Comparison of ENCODE assay signal across 22 cellular contexts in genomic region chr2:192566863-192567262, GRCh38.
DNase-seq lines count a peak whose midpoint lies in the region; ATAC-seq, FAIRE-seq and TF ChIP-seq lines count a peak whose summit lies in the region.
"Had no signal": no experiment of that assay in that cellular context is flagged by ENCODE, and none has a peak within 500 bp of the region (broad histone marks: within the 10 kb centered on the region; RNA-seq: fewer than 3 reads in every experiment).

No MANE protein-coding gene starts in this region.

- no peak overlapping the region for H3K4me2 ChIP-seq in A549
- no peak overlapping the region for H3K4me2 ChIP-seq in HCT116 (ENCODE audit: low read length)
- H3K4me2 ChIP-seq in MM.1S (ENCODE audit: low read depth, low read length) = no peak overlapping the region
- no peak overlapping the region for H3K4me2 ChIP-seq in K562 (ENCODE audit: insufficient read depth, low read length)
- no peak overlapping the region for H3K4me2 ChIP-seq in hepatocyte
- H3K4me2 ChIP-seq: BLaER1 treated with 17β-estradiol and CSF1 and Interleukin-3, amounts not matched to agents 10 nM and 100 nM had no signal

- H4K20me1 ChIP-seq in HCT116 (ENCODE audit: insufficient read depth) = no peaks in the 10 kb centered on the region
- H4K20me1 ChIP-seq in MM.1S (ENCODE audit: insufficient read depth, low read length) = no peaks in the 10 kb centered on the region
- no peaks in the 10 kb centered on the region for H4K20me1 ChIP-seq in K562 (replicated peaks; ENCODE audit: control insufficient read depth, insufficient read depth, low read length)
- H4K20me1 ChIP-seq in hepatocyte (ENCODE audit: insufficient read depth, poor library complexity, severe bottlenecking) = no peaks in the 10 kb centered on the region
- H4K20me1 ChIP-seq: BLaER1 treated with 17β-estradiol and CSF1 and Interleukin-3, amounts not matched to agents 10 nM and 100 nM had no signal

- TF ChIP-seq CTCF in A549 (IDR thresholded peaks at IDR 0.05) (no peak), HCT116 (IDR thresholded peaks at IDR 0.05 in 2 of 3, conservative IDR thresholded peaks at IDR 0.05 in 1 of 3; ENCODE audit: borderline replicate concordance in 1 of 3, insufficient read depth in 1 of 3, low read depth in 2 of 3, low read length in 2 of 3) (no peak), MM.1S (IDR thresholded peaks at IDR 0.05; ENCODE audit: low read length) (no peak), K562 (IDR thresholded peaks at IDR 0.05 in 2 of 3, conservative IDR thresholded peaks at IDR 0.05 in 1 of 3; ENCODE audit: insufficient read depth in 2 of 3, low read depth in 1 of 3, low read length in 3 of 3) (no peak), hepatocyte (IDR thresholded peaks at IDR 0.05; ENCODE audit: poor library complexity) (no peak)

- no peak for TF ChIP-seq EP300 in A549 (IDR thresholded peaks at IDR 0.05)
- TF ChIP-seq EP300 in K562 (IDR thresholded peaks at IDR 0.05; ENCODE audit: low read length) = no peak

- TF ChIP-seq POLR2A in A549 (IDR thresholded peaks at IDR 0.05; ENCODE audit: low read length) = no peak
- TF ChIP-seq POLR2A in HCT116 (IDR thresholded peaks at IDR 0.05; ENCODE audit: borderline replicate concordance, extremely low read depth, insufficient read depth, insufficient read length) = no peak
- no peak for TF ChIP-seq POLR2A in K562 (conservative IDR thresholded peaks at IDR 0.05)

- H3F3A ChIP-seq in MM.1S (ENCODE audit: insufficient read depth, low read length) = no peaks in the 10 kb centered on the region

- H3K4me3 ChIP-seq in A549 = no peak overlapping the region
- H3K4me3 ChIP-seq in HCT116 (replicated peaks in 1 of 2; ENCODE audit: low read depth in 1 of 2, low read length in 2 of 2) = no peak overlapping the region
- no peak overlapping the region for H3K4me3 ChIP-seq in MM.1S (ENCODE audit: low read length)
- H3K4me3 ChIP-seq in K562 = no peak overlapping the region
- no peak overlapping the region for H3K4me3 ChIP-seq in hepatocyte
- H3K4me3 ChIP-seq: BLaER1 treated with 17β-estradiol and CSF1 and Interleukin-3, amounts not matched to agents 10 nM and 100 nM had no signal

- H3K27me3 ChIP-seq in HCT116 (ENCODE audit: insufficient read depth, low read length) (no peaks in the 10 kb centered on the region), MM.1S (replicated peaks; ENCODE audit: insufficient read depth, low read length) (no peaks in the 10 kb centered on the region), K562 (ENCODE audit: control insufficient read depth in 2 of 2, insufficient read depth in 2 of 2, low read length in 2 of 2) (no peaks in the 10 kb centered on the region), hepatocyte (no peaks in the 10 kb centered on the region)
- H3K27me3 ChIP-seq: BLaER1 treated with 17β-estradiol and CSF1 and Interleukin-3, amounts not matched to agents 10 nM and 100 nM had no signal

- no peak for TF ChIP-seq RAD21 in A549 (conservative IDR thresholded peaks at IDR 0.05 in 1 of 2, IDR thresholded peaks at IDR 0.05 in 1 of 2)
- no peak for TF ChIP-seq RAD21 in HCT116 (IDR thresholded peaks at IDR 0.05; ENCODE audit: low read depth)
- no peak for TF ChIP-seq RAD21 in K562 (CRISPR knock-in tag; conservative IDR thresholded peaks at IDR 0.05 in 1 of 2, IDR thresholded peaks at IDR 0.05 in 1 of 2)

- BruUV-seq in HCT116 (replicated peaks; lab: Mats Ljungman, UMichigan) = no TSS peak
- no TSS peak for BruUV-seq in K562 (replicated peaks; lab: Mats Ljungman, UMichigan)

- intact Hi-C loops in HCT116 (cut with micrococcal nuclease) = no loop called here
- intact Hi-C loops in K562 (cut with micrococcal nuclease) = no loop called here

- no peak for ATAC-seq in A549
- ATAC-seq in HCT116 = no peak
- no peak for ATAC-seq in K562
- ATAC-seq in HG02938 (IDR thresholded peaks at IDR 0.05; ENCODE audit: unreplicated experiment) = no peak
- ATAC-seq: CD8-positive, alpha-beta T cell had no signal

- H3K9ac ChIP-seq in HCT116 (ENCODE audit: low read length) (no peak overlapping the region), MM.1S (ENCODE audit: low read length) (no peak overlapping the region), K562 (ENCODE audit: insufficient read depth in 1 of 2, low read depth in 2 of 2, low read length in 2 of 2) (no peak overlapping the region)
- H3K9ac ChIP-seq: BLaER1 treated with 17β-estradiol and CSF1 and Interleukin-3, amounts not matched to agents 10 nM and 100 nM had no signal

- H3K9me3 ChIP-seq in A549 (no peaks in the 10 kb centered on the region), HCT116 (ENCODE audit: control insufficient read depth in 1 of 2, insufficient read depth in 1 of 2, low read depth in 1 of 2, low read length in 2 of 2) (no peaks in the 10 kb centered on the region), MM.1S (replicated peaks; ENCODE audit: insufficient read depth, low read length) (no peaks in the 10 kb centered on the region), K562 (replicated peaks; ENCODE audit: control insufficient read depth, insufficient read depth, low read depth, low read length) (no peaks in the 10 kb centered on the region), hepatocyte (ENCODE audit: low read depth) (no peaks in the 10 kb centered on the region)
- H3K9me3 ChIP-seq: BLaER1 treated with 17β-estradiol and CSF1 and Interleukin-3, amounts not matched to agents 10 nM and 100 nM; Caco-2 had no signal

- H3K27ac ChIP-seq in A549 = no peak overlapping the region
- H3K27ac ChIP-seq in HCT116 (ENCODE audit: low read depth, low read length) = no peak overlapping the region
- no peak overlapping the region for H3K27ac ChIP-seq in MM.1S (ENCODE audit: low read length)
- no peak overlapping the region for H3K27ac ChIP-seq in K562 (ENCODE audit: extremely low read depth, low read depth, low read length)
- H3K27ac ChIP-seq in hepatocyte = no peak overlapping the region
- H3K27ac ChIP-seq: BLaER1 treated with 17β-estradiol and CSF1 and Interleukin-3, amounts not matched to agents 10 nM and 100 nM; C4-2B had no signal

- no peaks in the 10 kb centered on the region for H3K9me2 ChIP-seq in HCT116 (ENCODE audit: insufficient read depth)
- no peaks in the 10 kb centered on the region for H3K9me2 ChIP-seq in MM.1S (replicated peaks; ENCODE audit: insufficient read depth, low read length)
- no peaks in the 10 kb centered on the region for H3K9me2 ChIP-seq in hepatocyte (replicated peaks; ENCODE audit: insufficient read depth)

- H3K36me3 ChIP-seq in HCT116 (ENCODE audit: control insufficient read depth in 1 of 2, insufficient read depth in 2 of 2, low read length in 2 of 2) (no peaks in the 10 kb centered on the region), MM.1S (replicated peaks; ENCODE audit: insufficient read depth, low read length) (no peaks in the 10 kb centered on the region), K562 (ENCODE audit: control insufficient read depth, insufficient read depth, low read length) (no peaks in the 10 kb centered on the region), hepatocyte (replicated peaks; ENCODE audit: insufficient read depth, low read depth) (no peaks in the 10 kb centered on the region)
- H3K36me3 ChIP-seq: BLaER1 treated with 17β-estradiol and CSF1 and Interleukin-3, amounts not matched to agents 10 nM and 100 nM had no signal

- DNase-seq in A549 (ENCODE audit: low read depth in 1 of 2, low spot score in 1 of 2) (no peak), HCT116 (ENCODE audit: low read depth, low spot score) (no peak), MM.1S (peak; percentile 10), K562 (ENCODE audit: extremely low read depth in 1 of 4, low spot score in 3 of 4) (no peak), NCI-H69 (lab: John Stamatoyannopoulos, UW) (no peak), hepatocyte (ENCODE audit: low spot score) (no peak), NCI-H1694 treated with DMSO at 0.1 percent for 48 hours (lab: John Stamatoyannopoulos, UW) (no peak)
- DNase-seq: 8988T; AML-193; Caco-2; Calu3; CD4-positive, alpha-beta T cell; CD8-positive, alpha-beta T cell; DMS79 treated with DMSO at 0.1 percent for 48 hours; GF-D8 had no signal

- H3K4me1 ChIP-seq in A549 (no peaks in the 10 kb centered on the region), HCT116 (ENCODE audit: control insufficient read depth in 1 of 2, insufficient read depth in 2 of 2, low read length in 2 of 2) (no peaks in the 10 kb centered on the region), MM.1S (ENCODE audit: low read length) (no peaks in the 10 kb centered on the region), K562 (replicated peaks in 1 of 2; ENCODE audit: control insufficient read depth in 2 of 2, insufficient read depth in 2 of 2, low read length in 2 of 2) (no peaks in the 10 kb centered on the region), hepatocyte (ENCODE audit: insufficient read depth) (no peaks in the 10 kb centered on the region)
- H3K4me1 ChIP-seq: BLaER1 treated with 17β-estradiol and CSF1 and Interleukin-3, amounts not matched to agents 10 nM and 100 nM; Caco-2 had no signal

- H2AFZ ChIP-seq in HCT116 (ENCODE audit: low read depth, low read length, poor library complexity, severe bottlenecking) (peak overlapping the region; percentile 28), MM.1S (ENCODE audit: low read length) (no peak overlapping the region), K562 (ENCODE audit: low read depth, low read length) (no peak overlapping the region), hepatocyte (no peak overlapping the region)

- no peaks in the 10 kb centered on the region for H3K79me2 ChIP-seq in HCT116 (ENCODE audit: insufficient read depth, low read length)
- no peaks in the 10 kb centered on the region for H3K79me2 ChIP-seq in MM.1S (ENCODE audit: low read length)
- no peaks in the 10 kb centered on the region for H3K79me2 ChIP-seq in K562 (ENCODE audit: control insufficient read depth, insufficient read depth, low read length)
- no peaks in the 10 kb centered on the region for H3K79me2 ChIP-seq in hepatocyte

- RAD21 ChIA-PET in HCT116 (lab: Charles Lee; ENCODE audit: low non-redundant PET in 1 of 2, low total read pairs in 2 of 2, uncharacterized antibody in 2 of 2, unreplicated experiment in 2 of 2) = no interaction called here

- in situ Hi-C loops in K562 (cut with MboI) = no loop called here

- POLR2A ChIA-PET in A549 (lab: Yijun Ruan, JAX) = no interaction called here
- POLR2A ChIA-PET in HCT116 (lab: Charles Lee) = no interaction called here
- POLR2A ChIA-PET in K562 (lab: Yijun Ruan, JAX) = no interaction called here

- no peaks in the 10 kb centered on the region for H3K9me1 ChIP-seq in K562 (ENCODE audit: control insufficient read depth, insufficient read depth, low read length)

- CTCF ChIA-PET in A549 (lab: Yijun Ruan, JAX) (no interaction called here), HCT116 (lab: Charles Lee) (no interaction called here), K562 (lab: Yijun Ruan, JAX; ENCODE audit: low intra/inter-chr PET ratio) (no interaction called here)

- FAIRE-seq in A549 (lab: Jason Lieb, UNC) (no peak), K562 (lab: Jason Lieb, UNC) (no peak)
- FAIRE-seq: D721Med, G401.6, GM12891, GM19239 had no signal

TF ChIP-seq in A549, 52 proteins besides CTCF, POLR2A, EP300 and RAD21:
- TF ChIP-seq ZSCAN20 (CRISPR knock-in tag; IDR thresholded peaks at IDR 0.05) (no peak), MAFK (IDR thresholded peaks at IDR 0.05; ENCODE audit: partially characterized antibody) (peak; percentile 69)

TF ChIP-seq in K562, 482 proteins besides CTCF, POLR2A, EP300 and RAD21:
- TF ChIP-seq HSF4 (CRISPR knock-in tag; IDR thresholded peaks at IDR 0.05; ENCODE audit: borderline replicate concordance) (no peak), ATF1 (CRISPR knock-in tag; IDR thresholded peaks at IDR 0.05) (no peak), ATF1 (tag; IDR thresholded peaks at IDR 0.05) (no peak), ZNF316 (IDR thresholded peaks at IDR 0.05) (peak; percentile 11; the same call in 1 of the 2 replicates)

Comparison
In these comparisons a context has a peak if more than half of its experiments do, and no peak if none do; other contexts are left out.
1. Of the 35 proteins assayed by ChIP-seq in both K562 and A549: peak only in K562: none; only in A549: MAFK; in both: none; in neither: 34.